18 cellular contexts compared by ENCODE assay signal in the genomic region with DNA sequence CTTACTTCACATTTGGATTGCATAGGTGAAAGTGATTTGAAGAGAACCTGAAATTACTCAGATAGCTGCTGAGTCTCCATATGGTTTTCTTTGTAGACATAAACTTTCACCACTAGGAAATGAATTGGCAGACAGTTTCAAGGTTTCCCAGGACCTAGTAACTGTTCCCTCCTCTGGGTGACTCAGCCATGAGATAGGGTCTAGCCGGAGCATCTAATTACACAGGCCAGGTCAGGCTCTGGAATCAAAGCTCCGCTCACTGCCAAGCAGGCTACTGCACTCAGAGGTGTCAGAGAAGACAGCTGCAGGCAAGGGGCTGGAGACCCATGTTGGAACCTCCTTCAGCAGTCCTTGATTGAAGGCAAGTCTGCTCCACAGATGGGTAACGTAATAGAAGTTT.
DNase-seq lines count a peak whose midpoint lies in the region; TF ChIP-seq lines count a peak whose summit lies in the region.
"Had no signal": no experiment of that assay in that cellular context is flagged by ENCODE, and none has a peak within 500 bp of the region (broad histone marks: within the 10 kb centered on the region; RNA-seq: fewer than 3 reads in every experiment).

No MANE protein-coding gene starts in this region.

- H3K36me3 ChIP-seq in CD8-positive, alpha-beta memory T cell (ENCODE audit: insufficient read depth, low read length) = no peaks in the 10 kb centered on the region
- H3K36me3 ChIP-seq: left lung, prostate gland had no signal

- H3K4me1 ChIP-seq in CD8-positive, alpha-beta memory T cell (ENCODE audit: insufficient read depth, low read length) = no peaks in the 10 kb centered on the region
- H3K4me1 ChIP-seq: left lung, prostate gland had no signal

- no peak overlapping the region for H3K4me3 ChIP-seq in choroid plexus epithelial cell (ENCODE audit: low read depth, low read length)
- H3K4me3 ChIP-seq in CD8-positive, alpha-beta memory T cell (ENCODE audit: low read length) = no peak overlapping the region
- H3K4me3 ChIP-seq: left lung, prostate gland, thoracic aorta had no signal

- no peaks in the 10 kb centered on the region for H3K27me3 ChIP-seq in CD8-positive, alpha-beta memory T cell (ENCODE audit: insufficient read depth, low read length, poor library complexity, severe bottlenecking)
- H3K27me3 ChIP-seq: left lung had no signal

- H3K27ac Mint-ChIP-seq in CD8-positive, alpha-beta memory T cell = no peak overlapping the region
- H3K27ac Mint-ChIP-seq: CD4-positive, CD25-positive, alpha-beta regulatory T cell; naive B cell had no signal

- H3K27ac ChIP-seq in CD8-positive, alpha-beta memory T cell (ENCODE audit: low read depth, low read length) = no peak overlapping the region
- H3K27ac ChIP-seq: left lung, prostate gland, thoracic aorta had no signal

- POLR2A ChIA-PET in CD8-positive, alpha-beta memory T cell (lab: Charles Lee) = no interaction called here

- no peaks in the 10 kb centered on the region for H3K36me3 Mint-ChIP-seq in CD8-positive, alpha-beta memory T cell
- H3K36me3 Mint-ChIP-seq: CD4-positive, CD25-positive, alpha-beta regulatory T cell had no signal

- CTCF ChIA-PET in CD8-positive, alpha-beta memory T cell (lab: Charles Lee) = no interaction called here

- peaks cover 0 to 2% of the 10 kb centered on the region in 2 donors for H3K27me3 Mint-ChIP-seq in CD8-positive, alpha-beta memory T cell

- H3K4me3 Mint-ChIP-seq in CD8-positive, alpha-beta memory T cell = no peak overlapping the region
- H3K4me3 Mint-ChIP-seq: CD4-positive, CD25-positive, alpha-beta regulatory T cell; naive B cell had no signal

- no peaks in the 10 kb centered on the region for H3K4me1 Mint-ChIP-seq in CD8-positive, alpha-beta memory T cell
- H3K4me1 Mint-ChIP-seq: CD4-positive, CD25-positive, alpha-beta regulatory T cell; naive B cell had no signal

- peak; percentile 4 for TF ChIP-seq CTCF in choroid plexus epithelial cell (conservative IDR thresholded peaks at IDR 0.05; ENCODE audit: low read depth, low read length)

- H3K9me3 Mint-ChIP-seq in CD8-positive, alpha-beta memory T cell = peaks cover 0 to 2% (median 0%) of the 10 kb centered on the region in 5 donors

- no peaks in the 10 kb centered on the region for H3K9me3 ChIP-seq in CD8-positive, alpha-beta memory T cell (ENCODE audit: low read length)
- H3K9me3 ChIP-seq: left lung, prostate gland, thoracic aorta had no signal

- peak; percentile 71 for DNase-seq in EL
- peak; percentile 77 for DNase-seq in M059J (ENCODE audit: low read depth)
- peak; percentile 70 for DNase-seq in choroid plexus epithelial cell (ENCODE audit: low read depth)
- peak; percentile 11 for DNase-seq in non-pigmented ciliary epithelial cell (ENCODE audit: low read depth)
- DNase-seq in CD8-positive, alpha-beta memory T cell = no peak
- DNase-seq in pons (ENCODE audit: low spot score) = no peak
- no peak for DNase-seq in HuH-7.5 (ENCODE audit: low spot score)
- DNase-seq: activated CD4-positive, CD25-positive, alpha-beta regulatory T cell; activated naive CD4-positive, alpha-beta T cell; CD4-positive, CD25-positive, alpha-beta regulatory T cell; cerebellar nuclear complex; head of caudate nucleus; left lung; MV-4-11; naive B cell; T-helper 1 cell had no signal

Comparison
In these comparisons a context has a peak if more than half of its experiments do, and no peak if none do; other contexts are left out.
1. DNase-seq: peak in EL (single experiment), M059J (single experiment), choroid plexus epithelial cell (single experiment) and non-pigmented ciliary epithelial cell (single experiment); none in CD8-positive, alpha-beta memory T cell (0 of 5), pons (single experiment) and HuH-7.5 (single experiment).